In genomic region chr4:169132561-169133305, GRCh38 we compare ENCODE assay signal across 32 cellular contexts.
DNase-seq lines count a peak whose midpoint lies in the region; ATAC-seq, FAIRE-seq and TF ChIP-seq lines count a peak whose summit lies in the region.
"Had no signal": no experiment of that assay in that cellular context is flagged by ENCODE, and none has a peak within 500 bp of the region (broad histone marks: within the 10 kb centered on the region; RNA-seq: fewer than 3 reads in every experiment).

No MANE protein-coding gene starts in this region.

- H3K27ac Mint-ChIP-seq in chondrocyte (ENCODE audit: unreplicated experiment) (peak overlapping the region; percentile 41), nephron progenitor cell (peak overlapping the region; percentile 86)
- H3K27ac Mint-ChIP-seq in activated naive CD4-positive, alpha-beta T cell treated with anti-CD3 and anti-CD28 coated beads for 36 hours, result no peak overlapping the region
- H3K27ac Mint-ChIP-seq in activated CD8-positive, alpha-beta memory T cell treated with anti-CD3 and anti-CD28 coated beads, Interleukin-2, amount 10 ng/mL, durations not matched to agents 7 days and 5 days, result no peak overlapping the region
- H3K27ac Mint-ChIP-seq: activated CD4-positive, alpha-beta T cell treated with anti-CD3 and anti-CD28 coated beads, Interleukin-2, amount 10 ng/mL, durations not matched to agents 24 days and 14 days; natural killer cell treated with Interleukin-12 subunit alpha and Interleukin-12 subunit beta and Interleukin-15 and Interleukin-18, amount 100 ng/mL, for 72 hours had no signal

- no peak for TF ChIP-seq CTCF in chondrocyte (IDR thresholded peaks at IDR 0.05)
- TF ChIP-seq CTCF in nephron progenitor cell (IDR thresholded peaks at IDR 0.05), result no peak
- TF ChIP-seq CTCF in prostate gland (IDR thresholded peaks at IDR 0.05), result no peak

- peak; percentile 27 for DNase-seq in AG08395 (ENCODE audit: low spot score)
- DNase-seq in H54 (ENCODE audit: insufficient read length, low spot score), result peak; percentile 3
- DNase-seq in chondrocyte (ENCODE audit: low spot score), result no peak
- no peak for DNase-seq in nephron progenitor cell
- no peak for DNase-seq in prostate gland (ENCODE audit: low spot score)
- DNase-seq in activated naive CD4-positive, alpha-beta T cell treated with anti-CD3 and anti-CD28 coated beads for 36 hours, result no peak
- DNase-seq in RCC 7860 (ENCODE audit: low spot score), result no peak
- DNase-seq in activated CD8-positive, alpha-beta memory T cell treated with anti-CD3 and anti-CD28 coated beads, Interleukin-2, amount 10 ng/mL, durations not matched to agents 7 days and 5 days, result no peak
- DNase-seq: activated CD4-positive, alpha-beta T cell treated with anti-CD3 and anti-CD28 coated beads, Interleukin-2, amount 10 ng/mL, durations not matched to agents 24 days and 14 days; activated CD8-positive, alpha-beta memory T cell treated with anti-CD3 and anti-CD28 coated beads for 24 hours; amygdala; CD8-positive, alpha-beta memory T cell; DMS 273 treated with DMSO at 0.1 percent for 48 hours; HCEC 1CT; heart right ventricle; Kasumi-1; kidney; mucosa of descending colon; NCI-H146; NCI-H446; NCI-H82; ovary; small intestine; stimulated activated naive CD8-positive, alpha-beta T cell treated with anti-CD3 and anti-CD28 coated beads, Interleukin-15, Interleukin-2, amounts not matched to agents 100 U/mL and 50 U/mL, for 24 hours had no signal

- no peak overlapping the region for H3K4me3 ChIP-seq in prostate gland
- H3K4me3 ChIP-seq: GM12878, heart right ventricle, mucosa of descending colon, ovary, SJSA1 had no signal

- no peaks in the 10 kb centered on the region for H3K27me3 Mint-ChIP-seq in chondrocyte (ENCODE audit: low read depth)
- no peaks in the 10 kb centered on the region for H3K27me3 Mint-ChIP-seq in nephron progenitor cell (ENCODE audit: low read depth, poor library complexity)
- H3K27me3 Mint-ChIP-seq in activated naive CD4-positive, alpha-beta T cell treated with anti-CD3 and anti-CD28 coated beads for 36 hours (ENCODE audit: low read depth), result peaks cover 5% of the 10 kb centered on the region
- peaks cover 8% of the 10 kb centered on the region for H3K27me3 Mint-ChIP-seq in activated CD8-positive, alpha-beta memory T cell treated with anti-CD3 and anti-CD28 coated beads, Interleukin-2, amount 10 ng/mL, durations not matched to agents 7 days and 5 days

- H3K4me1 ChIP-seq in prostate gland (replicated peaks), result peaks cover 2% of the 10 kb centered on the region
- H3K4me1 ChIP-seq: SJSA1 had no signal

- H3K36me3 ChIP-seq in prostate gland, result no peaks in the 10 kb centered on the region
- H3K36me3 ChIP-seq: ovary had no signal

- FAIRE-seq in H54 (lab: Jason Lieb, UNC), result no peak
- no peak for FAIRE-seq in RCC 7860 (lab: Jason Lieb, UNC)
- FAIRE-seq: bronchial epithelial cell, colon, GM12878, kidney, small intestine had no signal

- H3K4me3 Mint-ChIP-seq in chondrocyte (ENCODE audit: unreplicated experiment), result no peak overlapping the region
- H3K4me3 Mint-ChIP-seq in nephron progenitor cell, result no peak overlapping the region
- no peak overlapping the region for H3K4me3 Mint-ChIP-seq in activated naive CD4-positive, alpha-beta T cell treated with anti-CD3 and anti-CD28 coated beads for 36 hours
- no peak overlapping the region for H3K4me3 Mint-ChIP-seq in activated CD8-positive, alpha-beta memory T cell treated with anti-CD3 and anti-CD28 coated beads, Interleukin-2, amount 10 ng/mL, durations not matched to agents 7 days and 5 days
- H3K4me3 Mint-ChIP-seq: activated CD4-positive, alpha-beta T cell treated with anti-CD3 and anti-CD28 coated beads, Interleukin-2, amount 10 ng/mL, durations not matched to agents 24 days and 14 days; CD8-positive, alpha-beta memory T cell; natural killer cell treated with Interleukin-12 subunit alpha and Interleukin-12 subunit beta and Interleukin-15 and Interleukin-18, amount 100 ng/mL, for 72 hours; WTC11 had no signal

- no peak for ATAC-seq in activated CD8-positive, alpha-beta memory T cell treated with anti-CD3 and anti-CD28 coated beads, Interleukin-2, amount 10 ng/mL, durations not matched to agents 7 days and 5 days
- ATAC-seq: activated naive CD4-positive, alpha-beta T cell treated with anti-CD3 and anti-CD28 coated beads, Interleukin-2, amount 50 U/mL, for 72 hours; GM12878; mucosa of descending colon; natural killer cell treated with Interleukin-12 subunit alpha and Interleukin-12 subunit beta and Interleukin-15 and Interleukin-18, amount 100 ng/mL, for 72 hours; stimulated activated naive CD8-positive, alpha-beta T cell treated with anti-CD3 and anti-CD28 coated beads, Interleukin-15, Interleukin-2, amounts not matched to agents 100 U/mL and 50 U/mL, for 24 hours; WTC11 had no signal

- CTCF ChIA-PET in activated naive CD4-positive, alpha-beta T cell treated with anti-CD3 and anti-CD28 coated beads for 36 hours (lab: Charles Lee), result no interaction called here
- CTCF ChIA-PET in activated CD8-positive, alpha-beta memory T cell treated with anti-CD3 and anti-CD28 coated beads, Interleukin-2, amount 10 ng/mL, durations not matched to agents 7 days and 5 days (lab: Charles Lee), result no interaction called here

- H3K4me1 Mint-ChIP-seq in chondrocyte (ENCODE audit: low read depth), result peaks cover 47% of the 10 kb centered on the region
- peaks cover 37% of the 10 kb centered on the region for H3K4me1 Mint-ChIP-seq in nephron progenitor cell
- no peaks in the 10 kb centered on the region for H3K4me1 Mint-ChIP-seq in activated naive CD4-positive, alpha-beta T cell treated with anti-CD3 and anti-CD28 coated beads for 36 hours (ENCODE audit: low read depth)
- H3K4me1 Mint-ChIP-seq in activated CD8-positive, alpha-beta memory T cell treated with anti-CD3 and anti-CD28 coated beads, Interleukin-2, amount 10 ng/mL, durations not matched to agents 7 days and 5 days, result no peaks in the 10 kb centered on the region
- H3K4me1 Mint-ChIP-seq: activated CD4-positive, alpha-beta T cell treated with anti-CD3 and anti-CD28 coated beads, Interleukin-2, amount 10 ng/mL, durations not matched to agents 24 days and 14 days; CD8-positive, alpha-beta memory T cell had no signal

- no peak overlapping the region for H3K27ac ChIP-seq in prostate gland
- H3K27ac ChIP-seq: epithelial cell of prostate, ovary, SJSA1 had no signal

- no peaks in the 10 kb centered on the region for H3K9me3 Mint-ChIP-seq in chondrocyte (ENCODE audit: low read depth)
- no peaks in the 10 kb centered on the region for H3K9me3 Mint-ChIP-seq in nephron progenitor cell
- no peaks in the 10 kb centered on the region for H3K9me3 Mint-ChIP-seq in activated naive CD4-positive, alpha-beta T cell treated with anti-CD3 and anti-CD28 coated beads for 36 hours
- H3K9me3 Mint-ChIP-seq in activated CD8-positive, alpha-beta memory T cell treated with anti-CD3 and anti-CD28 coated beads, Interleukin-2, amount 10 ng/mL, durations not matched to agents 7 days and 5 days (ENCODE audit: low read depth), result no peaks in the 10 kb centered on the region
- H3K9me3 Mint-ChIP-seq: activated CD4-positive, alpha-beta T cell treated with anti-CD3 and anti-CD28 coated beads, Interleukin-2, amount 10 ng/mL, durations not matched to agents 24 days and 14 days; activated naive CD4-positive, alpha-beta T cell treated with anti-CD3 and anti-CD28 coated beads, Interleukin-2, amount 50 U/mL, for 72 hours; CD8-positive, alpha-beta memory T cell; natural killer cell treated with Interleukin-12 subunit alpha and Interleukin-12 subunit beta and Interleukin-15 and Interleukin-18, amount 100 ng/mL, for 72 hours; WTC11 had no signal

- H3K9me3 ChIP-seq in prostate gland, result no peaks in the 10 kb centered on the region
- H3K9me3 ChIP-seq: heart right ventricle, mucosa of descending colon, ovary, SJSA1 had no signal

- no peak for TF ChIP-seq POLR2A in H54 (IDR thresholded peaks at IDR 0.05; ENCODE audit: low read depth, low read length)
- no peak for TF ChIP-seq POLR2A in prostate gland (IDR thresholded peaks at IDR 0.05)

- no peaks in the 10 kb centered on the region for H3K27me3 ChIP-seq in prostate gland (replicated peaks; ENCODE audit: insufficient read depth)
- H3K27me3 ChIP-seq: heart right ventricle, ovary, SJSA1 had no signal

- intact Hi-C loops in prostate gland (cut with DNase I), result no loop called here
- intact Hi-C loops in activated naive CD4-positive, alpha-beta T cell treated with anti-CD3 and anti-CD28 coated beads for 36 hours (cut with micrococcal nuclease), result no loop called here

- H3K36me3 Mint-ChIP-seq in chondrocyte (ENCODE audit: low read depth) (peaks cover 34% of the 10 kb centered on the region), nephron progenitor cell (ENCODE audit: low read depth) (peaks cover 72% of the 10 kb centered on the region)
- H3K36me3 Mint-ChIP-seq in activated naive CD4-positive, alpha-beta T cell treated with anti-CD3 and anti-CD28 coated beads for 36 hours (ENCODE audit: low read depth), result no peaks in the 10 kb centered on the region
- no peaks in the 10 kb centered on the region for H3K36me3 Mint-ChIP-seq in activated CD8-positive, alpha-beta memory T cell treated with anti-CD3 and anti-CD28 coated beads, Interleukin-2, amount 10 ng/mL, durations not matched to agents 7 days and 5 days
- H3K36me3 Mint-ChIP-seq: activated naive CD4-positive, alpha-beta T cell treated with anti-CD3 and anti-CD28 coated beads, Interleukin-2, amount 50 U/mL, for 72 hours; natural killer cell treated with Interleukin-12 subunit alpha and Interleukin-12 subunit beta and Interleukin-15 and Interleukin-18, amount 100 ng/mL, for 72 hours had no signal

- WGBS in prostate gland, result 95% methylated on average over 3 of the region's 3 CpGs

Comparison
In these comparisons a context has a peak if more than half of its experiments do, and no peak if none do; other contexts are left out.
1. DNase-seq: peak in AG08395 (single experiment) and H54 (single experiment); none in chondrocyte (single experiment), nephron progenitor cell (single experiment), prostate gland (single experiment), activated naive CD4-positive, alpha-beta T cell treated with anti-CD3 and anti-CD28 coated beads for 36 hours (single experiment), RCC 7860 (single experiment) and activated CD8-positive, alpha-beta memory T cell treated with anti-CD3 and anti-CD28 coated beads, Interleukin-2, amount 10 ng/mL, durations not matched to agents 7 days and 5 days (single experiment).
2. H3K27ac Mint-ChIP-seq: peak in chondrocyte (single experiment) and nephron progenitor cell (single experiment); none in activated naive CD4-positive, alpha-beta T cell treated with anti-CD3 and anti-CD28 coated beads for 36 hours (single experiment) and activated CD8-positive, alpha-beta memory T cell treated with anti-CD3 and anti-CD28 coated beads, Interleukin-2, amount 10 ng/mL, durations not matched to agents 7 days and 5 days (single experiment).